Comparison of ENCODE assay signal across 8 cellular contexts in the genomic region with DNA sequence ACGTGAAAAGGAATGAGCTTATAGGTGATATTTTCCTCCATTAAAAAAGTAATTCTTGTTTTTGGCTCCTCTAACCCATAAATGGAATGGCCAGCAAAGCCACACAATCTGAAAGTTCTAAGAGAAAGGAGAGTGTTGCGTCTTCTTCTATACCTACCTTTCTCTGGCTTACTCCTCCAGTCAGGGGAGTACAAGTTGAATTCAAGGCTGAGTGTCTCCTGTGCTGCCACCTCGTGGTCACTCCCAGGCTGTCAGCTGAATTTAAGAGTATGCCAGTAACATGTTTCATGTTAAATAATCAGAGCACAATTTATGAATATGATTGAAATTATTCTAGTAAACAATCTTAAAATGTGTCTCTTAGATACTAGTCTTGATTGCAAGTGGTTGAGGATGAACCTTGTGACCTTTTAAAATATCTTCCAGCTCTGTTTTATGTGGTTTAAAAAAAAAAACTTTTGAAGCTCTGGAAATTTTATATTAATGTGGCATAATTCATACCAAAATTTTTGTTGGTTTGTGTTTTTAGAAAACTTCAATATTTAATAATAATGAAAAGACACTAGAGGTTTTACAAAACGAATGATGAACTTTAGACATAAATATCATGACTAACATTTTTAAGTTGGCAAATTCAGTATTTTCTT. TPM values are rescaled to one million over a fixed set of nuclear protein-coding genes. Genes with fewer than 3 reads are reported as not detected.
DNase-seq lines count a peak whose midpoint lies in the region; TF ChIP-seq lines count a peak whose summit lies in the region.

No MANE protein-coding gene starts in this region.

- H2AFZ ChIP-seq in MM.1S (ENCODE audit: low read length) = 0 out of 2 replicates have a peak overlapping the region, but pooled peaks have one; percentile 39

- CTCF ChIA-PET in activated naive CD4-positive, alpha-beta T cell treated with anti-CD3 and anti-CD28 coated beads for 36 hours (lab: Charles Lee) = interaction anchor here (0.5 to 3.3 kb wide), 23 partner anchors 9 to 551 kb away, joined by 3 to 37 read pairs (median 4); no protein-coding TSS in a partner anchor

- intact Hi-C loops in activated naive CD4-positive, alpha-beta T cell treated with anti-CD3 and anti-CD28 coated beads for 36 hours (cut with micrococcal nuclease) = loop anchor here (1.0 to 2.0 kb wide), 4 partner anchors 78 to 208 kb away; a partner anchor contains a TSS
- intact Hi-C loops in prostate gland (cut with DNase I) (no loop called here), uterus (cut with DNase I; ENCODE audit: low total_unique reads) (no loop called here)

- H3K27me3 Mint-ChIP-seq in activated naive CD4-positive, alpha-beta T cell treated with anti-CD3 and anti-CD28 coated beads for 36 hours (ENCODE audit: low read depth) = peaks cover 3% of the 10 kb centered on the region
- peaks cover 2% of the 10 kb centered on the region for H3K27me3 Mint-ChIP-seq in glutamatergic neuron (ENCODE audit: unreplicated experiment)

- TF ChIP-seq POLR2A in prostate gland (IDR thresholded peaks at IDR 0.05) (no peak), uterus (IDR thresholded peaks at IDR 0.05) (no peak)

- no peaks in the 10 kb centered on the region for H3K79me2 ChIP-seq in MM.1S (ENCODE audit: low read length)

- H3K36me3 ChIP-seq in HAP-1 (replicated peaks) (no peaks in the 10 kb centered on the region), MM.1S (replicated peaks; ENCODE audit: insufficient read depth, low read length) (no peaks in the 10 kb centered on the region), SK-N-MC (ENCODE audit: insufficient read depth, low read length) (no peaks in the 10 kb centered on the region), prostate gland (no peaks in the 10 kb centered on the region), uterus (no peaks in the 10 kb centered on the region)

- no peaks in the 10 kb centered on the region for H3K9me2 ChIP-seq in MM.1S (replicated peaks; ENCODE audit: insufficient read depth, low read length)

- no peaks in the 10 kb centered on the region for H3K4me1 Mint-ChIP-seq in activated naive CD4-positive, alpha-beta T cell treated with anti-CD3 and anti-CD28 coated beads for 36 hours (ENCODE audit: low read depth)
- no peaks in the 10 kb centered on the region for H3K4me1 Mint-ChIP-seq in glutamatergic neuron (ENCODE audit: low read depth, unreplicated experiment)

- H3K27ac ChIP-seq in MM.1S (ENCODE audit: low read length) (no peak overlapping the region), SK-N-MC (no peak overlapping the region), prostate gland (no peak overlapping the region), uterus (no peak overlapping the region)

- no peak overlapping the region for H3K9ac ChIP-seq in MM.1S (ENCODE audit: low read length)
- no peak overlapping the region for H3K9ac ChIP-seq in SK-N-MC (ENCODE audit: insufficient read length)

- H3K27ac Mint-ChIP-seq in activated naive CD4-positive, alpha-beta T cell treated with anti-CD3 and anti-CD28 coated beads for 36 hours = no peak overlapping the region
- H3K27ac Mint-ChIP-seq in glutamatergic neuron (ENCODE audit: unreplicated experiment) = no peak overlapping the region

- 27% methylated on average over 4 of the region's 4 CpGs for WGBS in prostate gland

- H3K27me3 ChIP-seq in HAP-1 (ENCODE audit: low read depth) = no peaks in the 10 kb centered on the region
- H3K27me3 ChIP-seq in MM.1S (replicated peaks; ENCODE audit: insufficient read depth, low read length) = no peaks in the 10 kb centered on the region
- H3K27me3 ChIP-seq in prostate gland (replicated peaks; ENCODE audit: insufficient read depth) = no peaks in the 10 kb centered on the region
- no peaks in the 10 kb centered on the region for H3K27me3 ChIP-seq in uterus

- DNase-seq in GM03348 (ENCODE audit: low spot score) (peak; percentile 78), HAP-1 (ENCODE audit: low spot score in 2 of 2) (peak; percentile 60 to 80), MM.1S (peak; percentile 78), SK-N-MC (ENCODE audit: low read depth, low spot score) (peak; percentile 66), glutamatergic neuron (peak; percentile 81), prostate gland (ENCODE audit: low spot score) (peak; percentile 58), uterus (peak; percentile 53 to 54)
- peak; percentile 91 for DNase-seq in activated naive CD4-positive, alpha-beta T cell treated with anti-CD3 and anti-CD28 coated beads for 36 hours

- H3K9me3 ChIP-seq in HAP-1 (no peaks in the 10 kb centered on the region), MM.1S (replicated peaks; ENCODE audit: insufficient read depth, low read length) (no peaks in the 10 kb centered on the region), SK-N-MC (ENCODE audit: low read depth, low read length) (no peaks in the 10 kb centered on the region), prostate gland (no peaks in the 10 kb centered on the region), uterus (no peaks in the 10 kb centered on the region)

- in situ Hi-C loops in HAP-1 (cut with MboI; ENCODE audit: low sequenced_read_pairs) = loop anchor here (10.0 kb wide), 1 partner anchor 206 kb away; no protein-coding TSS in a partner anchor

- H4K20me1 ChIP-seq in MM.1S (ENCODE audit: insufficient read depth, low read length) = no peaks in the 10 kb centered on the region

- H3K9me3 Mint-ChIP-seq in activated naive CD4-positive, alpha-beta T cell treated with anti-CD3 and anti-CD28 coated beads for 36 hours = no peaks in the 10 kb centered on the region
- H3K9me3 Mint-ChIP-seq in glutamatergic neuron (ENCODE audit: unreplicated experiment) = peaks cover 1% of the 10 kb centered on the region

- no peaks in the 10 kb centered on the region for H3K4me1 ChIP-seq in HAP-1
- no peaks in the 10 kb centered on the region for H3K4me1 ChIP-seq in MM.1S (ENCODE audit: low read length)
- H3K4me1 ChIP-seq in prostate gland (replicated peaks) = no peaks in the 10 kb centered on the region
- H3K4me1 ChIP-seq in uterus = no peaks in the 10 kb centered on the region

- no peak overlapping the region for H3K4me3 Mint-ChIP-seq in activated naive CD4-positive, alpha-beta T cell treated with anti-CD3 and anti-CD28 coated beads for 36 hours
- H3K4me3 Mint-ChIP-seq in glutamatergic neuron (ENCODE audit: unreplicated experiment) = no peak overlapping the region

- H3K36me3 Mint-ChIP-seq in activated naive CD4-positive, alpha-beta T cell treated with anti-CD3 and anti-CD28 coated beads for 36 hours (ENCODE audit: low read depth) = no peaks in the 10 kb centered on the region
- H3K36me3 Mint-ChIP-seq in glutamatergic neuron (ENCODE audit: unreplicated experiment) = no peaks in the 10 kb centered on the region

- H3K4me3 ChIP-seq in HAP-1 (no peak overlapping the region), MM.1S (ENCODE audit: low read length) (no peak overlapping the region), SK-N-MC (no peak overlapping the region), prostate gland (no peak overlapping the region), uterus (no peak overlapping the region)

- H3K4me2 ChIP-seq in MM.1S (ENCODE audit: low read depth, low read length) = no peak overlapping the region

- TF ChIP-seq CTCF in MM.1S (IDR thresholded peaks at IDR 0.05; ENCODE audit: low read length) (peak; percentile 90), glutamatergic neuron (IDR thresholded peaks at IDR 0.05; ENCODE audit: partially characterized antibody, unreplicated experiment) (peak; percentile 86), prostate gland (IDR thresholded peaks at IDR 0.05) (peak; percentile 47 to 68 (median 60)), uterus (IDR thresholded peaks at IDR 0.05) (peak; percentile 54 to 65 (median 56))

- H3F3A ChIP-seq in MM.1S (ENCODE audit: insufficient read depth, low read length) = no peaks in the 10 kb centered on the region

RNA-seq across cellular contexts. Expression of a gene that starts 31.7 kb away (rescaled TPM):
- not detected for total RNA-seq in activated naive CD4-positive, alpha-beta T cell treated with anti-CD3 and anti-CD28 coated beads for 36 hours
- total RNA-seq in glutamatergic neuron (ENCODE audit: unreplicated experiment) = 1.1 TPM
- total RNA-seq in prostate gland = under 1 TPM; 0.51 to 0.64 TPM
- 1 to 10 TPM in 2 of 4 donors, not detected in 2; 1.5 to 2.4 TPM for total RNA-seq in uterus
